In the genomic region with DNA sequence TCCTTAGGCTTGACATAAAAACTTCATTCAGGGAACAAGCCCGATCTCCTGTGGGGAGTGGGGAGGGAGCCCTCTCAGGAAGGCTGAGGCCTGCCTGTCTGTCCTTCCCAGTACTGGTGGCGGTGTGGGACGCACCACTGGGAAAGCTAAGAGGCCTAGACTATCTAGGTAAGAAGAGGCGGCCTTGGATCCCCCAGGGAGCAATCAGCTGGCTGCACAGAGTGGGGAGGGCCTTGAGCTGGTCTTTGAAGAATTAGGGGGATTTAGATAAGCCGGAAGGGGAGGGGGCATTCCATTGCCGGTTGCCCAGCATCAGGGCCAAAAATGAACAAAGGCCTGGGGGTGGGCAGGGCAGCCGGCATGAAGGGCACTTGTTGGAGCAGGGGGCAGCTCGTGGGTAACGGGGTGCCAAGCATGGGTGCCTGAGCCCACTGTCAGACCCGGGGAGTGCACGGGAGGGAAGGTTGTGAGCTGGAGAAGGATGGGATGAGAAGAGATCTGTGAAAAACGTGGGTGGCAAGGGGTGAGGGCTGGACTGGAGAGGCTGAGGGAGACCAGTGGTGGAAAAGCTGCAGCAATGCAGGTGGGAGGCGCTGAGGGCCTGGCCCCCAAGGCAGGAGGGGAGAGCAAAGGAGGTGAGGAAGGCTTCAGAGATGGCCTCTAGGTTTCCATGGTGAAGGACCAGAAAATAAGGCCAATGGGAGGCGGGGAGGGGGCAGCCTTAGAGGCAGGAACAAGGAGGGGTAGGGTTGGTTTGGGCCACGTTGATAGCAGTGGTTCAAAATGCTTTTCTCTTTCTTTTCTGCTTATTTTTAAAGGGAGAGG, we compare ENCODE assay signal across 1 cellular context.
A peak's percentile ranks its signal among the peaks of the same experiment; 100 is the strongest.
TF ChIP-seq lines count a peak whose summit lies in the region.

No MANE protein-coding gene starts in this region.

TF ChIP-seq in HepG2, 621 proteins besides CTCF, POLR2A, EP300 and RAD21 (continued from another document and continues in another):
- TF ChIP-seq, protein P1, sequence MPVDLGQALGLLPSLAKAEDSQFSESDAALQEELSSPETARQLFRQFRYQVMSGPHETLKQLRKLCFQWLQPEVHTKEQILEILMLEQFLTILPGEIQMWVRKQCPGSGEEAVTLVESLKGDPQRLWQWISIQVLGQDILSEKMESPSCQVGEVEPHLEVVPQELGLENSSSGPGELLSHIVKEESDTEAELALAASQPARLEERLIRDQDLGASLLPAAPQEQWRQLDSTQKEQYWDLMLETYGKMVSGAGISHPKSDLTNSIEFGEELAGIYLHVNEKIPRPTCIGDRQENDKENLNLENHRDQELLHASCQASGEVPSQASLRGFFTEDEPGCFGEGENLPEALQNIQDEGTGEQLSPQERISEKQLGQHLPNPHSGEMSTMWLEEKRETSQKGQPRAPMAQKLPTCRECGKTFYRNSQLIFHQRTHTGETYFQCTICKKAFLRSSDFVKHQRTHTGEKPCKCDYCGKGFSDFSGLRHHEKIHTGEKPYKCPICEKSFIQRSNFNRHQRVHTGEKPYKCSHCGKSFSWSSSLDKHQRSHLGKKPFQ (CRISPR knock-in tag; IDR thresholded peaks at IDR 0.05; ENCODE audit: insufficient replicate concordance): no peak
- TF ChIP-seq ZNF230 (CRISPR knock-in tag; IDR thresholded peaks at IDR 0.05) (no peak), ZFP37 (CRISPR knock-in tag; IDR thresholded peaks at IDR 0.05; ENCODE audit: borderline replicate concordance) (no peak), NKX3-1 (CRISPR knock-in tag; IDR thresholded peaks at IDR 0.05) (no peak), REL (CRISPR knock-in tag; conservative IDR thresholded peaks at IDR 0.05) (no peak), RCOR2 (CRISPR knock-in tag; IDR thresholded peaks at IDR 0.05) (no peak), RBM39 (IDR thresholded peaks at IDR 0.05; ENCODE audit: low read depth, low read length, poor library complexity, severe bottlenecking) (no peak), ZFX (CRISPR knock-in tag; IDR thresholded peaks at IDR 0.05; ENCODE audit: low read depth) (peak; percentile 88), SATB2 (CRISPR knock-in tag; IDR thresholded peaks at IDR 0.05) (no peak), ZNF737 (CRISPR knock-in tag; IDR thresholded peaks at IDR 0.05; ENCODE audit: borderline replicate concordance) (no peak), RBM22 (optimal IDR thresholded peaks at IDR 0.05; ENCODE audit: low read length) (no peak), ZNF773 (CRISPR knock-in tag; IDR thresholded peaks at IDR 0.05; ENCODE audit: borderline replicate concordance) (no peak), ZNF260 (CRISPR knock-in tag; IDR thresholded peaks at IDR 0.05; ENCODE audit: borderline replicate concordance, low read depth) (no peak), SRF (IDR thresholded peaks at IDR 0.05; ENCODE audit: low read depth, low read length) (no peak), MAF1 (CRISPR knock-in tag; IDR thresholded peaks at IDR 0.05; ENCODE audit: borderline replicate concordance) (no peak), CC2D1A (CRISPR knock-in tag; IDR thresholded peaks at IDR 0.05) (no peak), HMG20B (CRISPR knock-in tag; conservative IDR thresholded peaks at IDR 0.05) (no peak), ZFP62 (CRISPR knock-in tag; IDR thresholded peaks at IDR 0.05) (no peak), HDAC6 (IDR thresholded peaks at IDR 0.05; ENCODE audit: low read depth, low read length) (no peak), ZNF563 (CRISPR knock-in tag; IDR thresholded peaks at IDR 0.05) (no peak), THYN1 (CRISPR knock-in tag; IDR thresholded peaks at IDR 0.05; ENCODE audit: borderline replicate concordance, low read depth) (no peak), ZNF235 (CRISPR knock-in tag; IDR thresholded peaks at IDR 0.05; ENCODE audit: borderline replicate concordance) (no peak), MYC (CRISPR knock-in tag; IDR thresholded peaks at IDR 0.05; ENCODE audit: borderline replicate concordance) (no peak), ATF1 (CRISPR knock-in tag; IDR thresholded peaks at IDR 0.05) (no peak), JUN (CRISPR knock-in tag; IDR thresholded peaks at IDR 0.05) (no peak), ZMAT3 (CRISPR knock-in tag; conservative IDR thresholded peaks at IDR 0.05) (no peak), XBP1 (CRISPR knock-in tag; IDR thresholded peaks at IDR 0.05) (no peak), ZNF878 (CRISPR knock-in tag; IDR thresholded peaks at IDR 0.05) (no peak), ZNF777 (CRISPR knock-in tag; IDR thresholded peaks at IDR 0.05) (no peak), NFIC (IDR thresholded peaks at IDR 0.05; ENCODE audit: low read length) (no peak), ZBTB3 (CRISPR knock-in tag; IDR thresholded peaks at IDR 0.05; ENCODE audit: borderline replicate concordance, low read depth) (no peak), YEATS4 (CRISPR knock-in tag; IDR thresholded peaks at IDR 0.05; ENCODE audit: borderline replicate concordance) (no peak), GFI1 (CRISPR knock-in tag; IDR thresholded peaks at IDR 0.05; ENCODE audit: borderline replicate concordance) (no peak; the same call in 1 of the 2 replicates), IKZF1 (IDR thresholded peaks at IDR 0.05) (no peak), ZNF160 (CRISPR knock-in tag; IDR thresholded peaks at IDR 0.05) (no peak), TBX3 (IDR thresholded peaks at IDR 0.05; ENCODE audit: borderline replicate concordance) (no peak), ZNF780A (CRISPR knock-in tag; IDR thresholded peaks at IDR 0.05) (no peak), NRL (CRISPR knock-in tag; IDR thresholded peaks at IDR 0.05; ENCODE audit: borderline replicate concordance) (0 out of 2 replicates have a peak, but pooled peaks have one; percentile 59), ZNF30 (CRISPR knock-in tag; IDR thresholded peaks at IDR 0.05) (no peak), NCOA1 (CRISPR knock-in tag; IDR thresholded peaks at IDR 0.05) (no peak), SP1 (IDR thresholded peaks at IDR 0.05) (no peak), SP1 (CRISPR knock-in tag; IDR thresholded peaks at IDR 0.05) (no peak), ZBTB7A (CRISPR knock-in tag; IDR thresholded peaks at IDR 0.05) (no peak), SOX5 (CRISPR knock-in tag; IDR thresholded peaks at IDR 0.05; ENCODE audit: borderline replicate concordance) (peak; percentile 46; the same call in 1 of the 2 replicates), ZNF772 (CRISPR knock-in tag; IDR thresholded peaks at IDR 0.05) (no peak)
- TF ChIP-seq, protein P2, sequence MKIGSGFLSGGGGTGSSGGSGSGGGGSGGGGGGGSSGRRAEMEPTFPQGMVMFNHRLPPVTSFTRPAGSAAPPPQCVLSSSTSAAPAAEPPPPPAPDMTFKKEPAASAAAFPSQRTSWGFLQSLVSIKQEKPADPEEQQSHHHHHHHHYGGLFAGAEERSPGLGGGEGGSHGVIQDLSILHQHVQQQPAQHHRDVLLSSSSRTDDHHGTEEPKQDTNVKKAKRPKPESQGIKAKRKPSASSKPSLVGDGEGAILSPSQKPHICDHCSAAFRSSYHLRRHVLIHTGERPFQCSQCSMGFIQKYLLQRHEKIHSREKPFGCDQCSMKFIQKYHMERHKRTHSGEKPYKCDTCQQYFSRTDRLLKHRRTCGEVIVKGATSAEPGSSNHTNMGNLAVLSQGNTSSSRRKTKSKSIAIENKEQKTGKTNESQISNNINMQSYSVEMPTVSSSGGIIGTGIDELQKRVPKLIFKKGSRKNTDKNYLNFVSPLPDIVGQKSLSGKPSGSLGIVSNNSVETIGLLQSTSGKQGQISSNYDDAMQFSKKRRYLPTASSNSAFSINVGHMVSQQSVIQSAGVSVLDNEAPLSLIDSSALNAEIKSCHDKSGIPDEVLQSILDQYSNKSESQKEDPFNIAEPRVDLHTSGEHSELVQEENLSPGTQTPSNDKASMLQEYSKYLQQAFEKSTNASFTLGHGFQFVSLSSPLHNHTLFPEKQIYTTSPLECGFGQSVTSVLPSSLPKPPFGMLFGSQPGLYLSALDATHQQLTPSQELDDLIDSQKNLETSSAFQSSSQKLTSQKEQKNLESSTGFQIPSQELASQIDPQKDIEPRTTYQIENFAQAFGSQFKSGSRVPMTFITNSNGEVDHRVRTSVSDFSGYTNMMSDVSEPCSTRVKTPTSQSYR (CRISPR knock-in tag; IDR thresholded peaks at IDR 0.05; ENCODE audit: borderline replicate concordance): 0 out of 2 replicates have a peak, but pooled peaks have one; percentile 9
- TF ChIP-seq, protein P3, sequence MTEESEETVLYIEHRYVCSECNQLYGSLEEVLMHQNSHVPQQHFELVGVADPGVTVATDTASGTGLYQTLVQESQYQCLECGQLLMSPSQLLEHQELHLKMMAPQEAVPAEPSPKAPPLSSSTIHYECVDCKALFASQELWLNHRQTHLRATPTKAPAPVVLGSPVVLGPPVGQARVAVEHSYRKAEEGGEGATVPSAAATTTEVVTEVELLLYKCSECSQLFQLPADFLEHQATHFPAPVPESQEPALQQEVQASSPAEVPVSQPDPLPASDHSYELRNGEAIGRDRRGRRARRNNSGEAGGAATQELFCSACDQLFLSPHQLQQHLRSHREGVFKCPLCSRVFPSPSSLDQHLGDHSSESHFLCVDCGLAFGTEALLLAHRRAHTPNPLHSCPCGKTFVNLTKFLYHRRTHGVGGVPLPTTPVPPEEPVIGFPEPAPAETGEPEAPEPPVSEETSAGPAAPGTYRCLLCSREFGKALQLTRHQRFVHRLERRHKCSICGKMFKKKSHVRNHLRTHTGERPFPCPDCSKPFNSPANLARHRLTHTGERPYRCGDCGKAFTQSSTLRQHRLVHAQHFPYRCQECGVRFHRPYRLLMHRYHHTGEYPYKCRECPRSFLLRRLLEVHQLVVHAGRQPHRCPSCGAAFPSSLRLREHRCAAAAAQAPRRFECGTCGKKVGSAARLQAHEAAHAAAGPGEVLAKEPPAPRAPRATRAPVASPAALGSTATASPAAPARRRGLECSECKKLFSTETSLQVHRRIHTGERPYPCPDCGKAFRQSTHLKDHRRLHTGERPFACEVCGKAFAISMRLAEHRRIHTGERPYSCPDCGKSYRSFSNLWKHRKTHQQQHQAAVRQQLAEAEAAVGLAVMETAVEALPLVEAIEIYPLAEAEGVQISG (CRISPR knock-in tag; IDR thresholded peaks at IDR 0.05): no peak
- TF ChIP-seq, protein P4, sequence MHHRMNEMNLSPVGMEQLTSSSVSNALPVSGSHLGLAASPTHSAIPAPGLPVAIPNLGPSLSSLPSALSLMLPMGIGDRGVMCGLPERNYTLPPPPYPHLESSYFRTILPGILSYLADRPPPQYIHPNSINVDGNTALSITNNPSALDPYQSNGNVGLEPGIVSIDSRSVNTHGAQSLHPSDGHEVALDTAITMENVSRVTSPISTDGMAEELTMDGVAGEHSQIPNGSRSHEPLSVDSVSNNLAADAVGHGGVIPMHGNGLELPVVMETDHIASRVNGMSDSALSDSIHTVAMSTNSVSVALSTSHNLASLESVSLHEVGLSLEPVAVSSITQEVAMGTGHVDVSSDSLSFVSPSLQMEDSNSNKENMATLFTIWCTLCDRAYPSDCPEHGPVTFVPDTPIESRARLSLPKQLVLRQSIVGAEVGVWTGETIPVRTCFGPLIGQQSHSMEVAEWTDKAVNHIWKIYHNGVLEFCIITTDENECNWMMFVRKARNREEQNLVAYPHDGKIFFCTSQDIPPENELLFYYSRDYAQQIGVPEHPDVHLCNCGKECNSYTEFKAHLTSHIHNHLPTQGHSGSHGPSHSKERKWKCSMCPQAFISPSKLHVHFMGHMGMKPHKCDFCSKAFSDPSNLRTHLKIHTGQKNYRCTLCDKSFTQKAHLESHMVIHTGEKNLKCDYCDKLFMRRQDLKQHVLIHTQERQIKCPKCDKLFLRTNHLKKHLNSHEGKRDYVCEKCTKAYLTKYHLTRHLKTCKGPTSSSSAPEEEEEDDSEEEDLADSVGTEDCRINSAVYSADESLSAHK (CRISPR knock-in tag; IDR thresholded peaks at IDR 0.05; ENCODE audit: borderline replicate concordance): no peak
- TF ChIP-seq, protein P5, sequence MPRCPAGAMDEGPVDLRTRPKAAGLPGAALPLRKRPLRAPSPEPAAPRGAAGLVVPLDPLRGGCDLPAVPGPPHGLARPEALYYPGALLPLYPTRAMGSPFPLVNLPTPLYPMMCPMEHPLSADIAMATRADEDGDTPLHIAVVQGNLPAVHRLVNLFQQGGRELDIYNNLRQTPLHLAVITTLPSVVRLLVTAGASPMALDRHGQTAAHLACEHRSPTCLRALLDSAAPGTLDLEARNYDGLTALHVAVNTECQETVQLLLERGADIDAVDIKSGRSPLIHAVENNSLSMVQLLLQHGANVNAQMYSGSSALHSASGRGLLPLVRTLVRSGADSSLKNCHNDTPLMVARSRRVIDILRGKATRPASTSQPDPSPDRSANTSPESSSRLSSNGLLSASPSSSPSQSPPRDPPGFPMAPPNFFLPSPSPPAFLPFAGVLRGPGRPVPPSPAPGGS (CRISPR knock-in tag; IDR thresholded peaks at IDR 0.05): no peak
- TF ChIP-seq, protein P6, sequence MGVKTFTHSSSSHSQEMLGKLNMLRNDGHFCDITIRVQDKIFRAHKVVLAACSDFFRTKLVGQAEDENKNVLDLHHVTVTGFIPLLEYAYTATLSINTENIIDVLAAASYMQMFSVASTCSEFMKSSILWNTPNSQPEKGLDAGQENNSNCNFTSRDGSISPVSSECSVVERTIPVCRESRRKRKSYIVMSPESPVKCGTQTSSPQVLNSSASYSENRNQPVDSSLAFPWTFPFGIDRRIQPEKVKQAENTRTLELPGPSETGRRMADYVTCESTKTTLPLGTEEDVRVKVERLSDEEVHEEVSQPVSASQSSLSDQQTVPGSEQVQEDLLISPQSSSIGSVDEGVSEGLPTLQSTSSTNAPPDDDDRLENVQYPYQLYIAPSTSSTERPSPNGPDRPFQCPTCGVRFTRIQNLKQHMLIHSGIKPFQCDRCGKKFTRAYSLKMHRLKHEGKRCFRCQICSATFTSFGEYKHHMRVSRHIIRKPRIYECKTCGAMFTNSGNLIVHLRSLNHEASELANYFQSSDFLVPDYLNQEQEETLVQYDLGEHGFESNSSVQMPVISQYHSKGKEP (CRISPR knock-in tag; IDR thresholded peaks at IDR 0.05): no peak
- TF ChIP-seq, protein P7, sequence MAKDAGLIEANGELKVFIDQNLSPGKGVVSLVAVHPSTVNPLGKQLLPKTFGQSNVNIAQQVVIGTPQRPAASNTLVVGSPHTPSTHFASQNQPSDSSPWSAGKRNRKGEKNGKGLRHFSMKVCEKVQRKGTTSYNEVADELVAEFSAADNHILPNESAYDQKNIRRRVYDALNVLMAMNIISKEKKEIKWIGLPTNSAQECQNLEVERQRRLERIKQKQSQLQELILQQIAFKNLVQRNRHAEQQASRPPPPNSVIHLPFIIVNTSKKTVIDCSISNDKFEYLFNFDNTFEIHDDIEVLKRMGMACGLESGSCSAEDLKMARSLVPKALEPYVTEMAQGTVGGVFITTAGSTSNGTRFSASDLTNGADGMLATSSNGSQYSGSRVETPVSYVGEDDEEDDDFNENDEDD (CRISPR knock-in tag; IDR thresholded peaks at IDR 0.05; ENCODE audit: borderline replicate concordance): no peak; the same call in 1 of the 2 replicates
- TF ChIP-seq, protein P8, sequence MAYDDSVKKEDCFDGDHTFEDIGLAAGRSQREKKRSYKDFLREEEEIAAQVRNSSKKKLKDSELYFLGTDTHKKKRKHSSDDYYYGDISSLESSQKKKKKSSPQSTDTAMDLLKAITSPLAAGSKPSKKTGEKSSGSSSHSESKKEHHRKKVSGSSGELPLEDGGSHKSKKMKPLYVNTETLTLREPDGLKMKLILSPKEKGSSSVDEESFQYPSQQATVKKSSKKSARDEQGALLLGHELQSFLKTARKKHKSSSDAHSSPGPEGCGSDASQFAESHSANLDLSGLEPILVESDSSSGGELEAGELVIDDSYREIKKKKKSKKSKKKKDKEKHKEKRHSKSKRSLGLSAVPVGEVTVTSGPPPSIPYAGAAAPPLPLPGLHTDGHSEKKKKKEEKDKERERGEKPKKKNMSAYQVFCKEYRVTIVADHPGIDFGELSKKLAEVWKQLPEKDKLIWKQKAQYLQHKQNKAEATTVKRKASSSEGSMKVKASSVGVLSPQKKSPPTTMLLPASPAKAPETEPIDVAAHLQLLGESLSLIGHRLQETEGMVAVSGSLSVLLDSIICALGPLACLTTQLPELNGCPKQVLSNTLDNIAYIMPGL (CRISPR knock-in tag; IDR thresholded peaks at IDR 0.05; ENCODE audit: borderline replicate concordance in 1 of 2, low read depth in 1 of 2): no peak; a peak in 2 of 4 replicates
